Comparison of ENCODE assay signal across 14 cellular contexts in genomic region chr10:91864099-91864498, GRCh38.
"Had no signal": no experiment of that assay in that cellular context is flagged by ENCODE, and none has a peak within 500 bp of the region (broad histone marks: within the 10 kb centered on the region; RNA-seq: fewer than 3 reads in every experiment).

No MANE protein-coding gene starts in this region.

- H3K9me3 Mint-ChIP-seq: activated CD4-positive, alpha-beta memory T cell treated with anti-CD3 and anti-CD28 coated beads for 36 hours; activated naive CD4-positive, alpha-beta T cell treated with anti-CD3 and anti-CD28 coated beads, Interleukin-2, amount 50 U/mL, for 24 hours; activated T-cell treated with anti-CD3 and anti-CD28 coated beads, Interleukin-2, amount 50 U/mL, for 24 hours; stimulated activated naive CD8-positive, alpha-beta T cell treated with anti-CD3 and anti-CD28 coated beads, Interleukin-15, amount 100 ng/mL, for 72 hours; T-cell had no signal

- H3K4me3 ChIP-seq: adrenal gland, esophagus squamous epithelium, upper lobe of left lung had no signal

- ATAC-seq: foreskin keratinocyte, sciatic nerve, T-cell had no signal

- H3K27me3 Mint-ChIP-seq: activated CD4-positive, alpha-beta memory T cell treated with anti-CD3 and anti-CD28 coated beads for 36 hours; activated naive CD4-positive, alpha-beta T cell treated with anti-CD3 and anti-CD28 coated beads, Interleukin-2, amount 50 U/mL, for 24 hours; activated T-cell treated with anti-CD3 and anti-CD28 coated beads, Interleukin-2, amount 50 U/mL, for 24 hours; stimulated activated naive CD8-positive, alpha-beta T cell treated with anti-CD3 and anti-CD28 coated beads, Interleukin-15, amount 100 ng/mL, for 72 hours; T-cell had no signal

- H3K4me1 Mint-ChIP-seq: activated naive CD4-positive, alpha-beta T cell treated with anti-CD3 and anti-CD28 coated beads, Interleukin-2, amount 50 U/mL, for 24 hours; stimulated activated naive CD8-positive, alpha-beta T cell treated with anti-CD3 and anti-CD28 coated beads, Interleukin-15, amount 100 ng/mL, for 72 hours had no signal

- H3K4me3 Mint-ChIP-seq: activated CD4-positive, alpha-beta memory T cell treated with anti-CD3 and anti-CD28 coated beads for 36 hours; activated naive CD4-positive, alpha-beta T cell treated with anti-CD3 and anti-CD28 coated beads, Interleukin-2, amount 50 U/mL, for 24 hours; activated T-cell treated with anti-CD3 and anti-CD28 coated beads, Interleukin-2, amount 50 U/mL, for 24 hours; stimulated activated naive CD8-positive, alpha-beta T cell treated with anti-CD3 and anti-CD28 coated beads, Interleukin-15, amount 100 ng/mL, for 72 hours; T-cell had no signal

- H3K27ac Mint-ChIP-seq: activated CD4-positive, alpha-beta memory T cell treated with anti-CD3 and anti-CD28 coated beads for 36 hours; activated naive CD4-positive, alpha-beta T cell treated with anti-CD3 and anti-CD28 coated beads, Interleukin-2, amount 50 U/mL, for 24 hours; stimulated activated naive CD8-positive, alpha-beta T cell treated with anti-CD3 and anti-CD28 coated beads, Interleukin-15, amount 100 ng/mL, for 72 hours; T-cell had no signal

- DNase-seq: activated CD4-positive, alpha-beta memory T cell treated with anti-CD3 and anti-CD28 coated beads for 36 hours; activated T-cell treated with anti-CD3 and anti-CD28 coated beads, Interleukin-2, amount 50 U/mL, for 24 hours; adrenal gland; cortex of kidney; effector CD8-positive, alpha-beta T cell; esophagus squamous epithelium; foreskin keratinocyte; stimulated activated CD4-positive, alpha-beta T cell treated with anti-CD3 and anti-CD28 coated beads, Interleukin-1b, Interleukin-23, amount 100 ng/mL, for 48 hours; stimulated activated naive CD8-positive, alpha-beta T cell treated with anti-CD3 and anti-CD28 coated beads, Interleukin-15, amount 100 ng/mL, for 72 hours; T-cell; T-helper 9 cell; upper lobe of left lung had no signal
